Comparison of ENCODE assay signal across 20 cellular contexts in genomic region chr4:176271749-176272148, GRCh38. TPM values are rescaled to one million over a fixed set of nuclear protein-coding genes. Genes with fewer than 3 reads are reported as not detected.
A peak's percentile ranks its signal among the peaks of the same experiment; 100 is the strongest.
DNase-seq lines count a peak whose midpoint lies in the region; ATAC-seq and TF ChIP-seq lines count a peak whose summit lies in the region.
"Had no signal": no experiment of that assay in that cellular context is flagged by ENCODE, and none has a peak within 500 bp of the region (broad histone marks: within the 10 kb centered on the region; RNA-seq: fewer than 3 reads in every experiment).

No MANE protein-coding gene starts in this region.

- H3K4me1 ChIP-seq in RWPE2 (ENCODE audit: insufficient read depth, poor library complexity, severe bottlenecking) (peaks cover 33% of the 10 kb centered on the region), gastrocnemius medialis (peaks cover 19 to 58% of the 10 kb centered on the region in 2 donors)
- H3K4me1 ChIP-seq: Caco-2, left lung had no signal

- H3K36me3 ChIP-seq in RWPE2 (ENCODE audit: low read depth) (no peaks in the 10 kb centered on the region), gastrocnemius medialis (no peaks in the 10 kb centered on the region)
- H3K36me3 ChIP-seq: left lung had no signal

- CTCF ChIA-PET in Calu3 (lab: Charles Lee) = interaction anchor here (1.3 kb wide), 1 partner anchor 30 kb away, joined by 3 read pairs; no protein-coding TSS in a partner anchor

- ATAC-seq in RWPE2 (ENCODE audit: low read depth) = no peak
- ATAC-seq in gastrocnemius medialis = no peak
- ATAC-seq in left ventricle myocardium superior = no peak
- ATAC-seq in HG02623 (IDR thresholded peaks at IDR 0.05; ENCODE audit: unreplicated experiment) = no peak
- ATAC-seq: left lung, right cardiac atrium had no signal

- H3K27me3 ChIP-seq in RWPE2 (ENCODE audit: insufficient read depth, poor library complexity, severe bottlenecking) (no peaks in the 10 kb centered on the region), gastrocnemius medialis (no peaks in the 10 kb centered on the region)
- H3K27me3 ChIP-seq: left lung had no signal

- H3K27me3 Mint-ChIP-seq in Calu3 (ENCODE audit: unreplicated experiment) = no peaks in the 10 kb centered on the region

- H3K27ac ChIP-seq in RWPE2 (ENCODE audit: poor library complexity, severe bottlenecking) (peak overlapping the region; percentile 98), gastrocnemius medialis (peak overlapping the region; percentile 88 to 98 (median 94))
- H3K27ac ChIP-seq: left lung had no signal

- no peak for TF ChIP-seq CTCF in RWPE2 (IDR thresholded peaks at IDR 0.05; ENCODE audit: poor library complexity, severe bottlenecking)
- TF ChIP-seq CTCF in fibroblast of mammary gland (conservative IDR thresholded peaks at IDR 0.05; ENCODE audit: control insufficient read depth, insufficient read depth, low read depth, low read length) = no peak
- TF ChIP-seq CTCF in gastrocnemius medialis (IDR thresholded peaks at IDR 0.05 in 4 of 5, conservative IDR thresholded peaks at IDR 0.05 in 1 of 5) = no peak
- TF ChIP-seq CTCF in Calu3 (IDR thresholded peaks at IDR 0.05; ENCODE audit: unreplicated experiment) = no peak

- H3K9me3 ChIP-seq in RWPE2 (ENCODE audit: severe bottlenecking) (no peaks in the 10 kb centered on the region), gastrocnemius medialis (no peaks in the 10 kb centered on the region)
- H3K9me3 ChIP-seq: Caco-2, left lung had no signal

- no peak overlapping the region for H3K4me3 Mint-ChIP-seq in Calu3 (ENCODE audit: low read depth, unreplicated experiment)
- H3K4me3 Mint-ChIP-seq: activated CD4-positive, alpha-beta T cell treated with anti-CD3 and anti-CD28 coated beads, Interleukin-2, amount 10 ng/mL, durations not matched to agents 24 days and 14 days had no signal

- no TSS peak for BruUV-seq in Calu3 (replicated peaks; lab: Mats Ljungman, UMichigan)

- intact Hi-C loops in gastrocnemius medialis (cut with DNase I; ENCODE audit: low total_unique reads) = loop anchor here (2.0 kb wide), 1 partner anchor 87 kb away; no protein-coding TSS in a partner anchor
- intact Hi-C loops in Calu3 (cut with micrococcal nuclease; ENCODE audit: unreplicated experiment) = loop anchor here (10.0 kb wide), 1 partner anchor 1667 kb away; no protein-coding TSS in a partner anchor
- intact Hi-C loops in left ventricle myocardium superior (cut with micrococcal nuclease) = no loop called here

- H3K4me3 ChIP-seq in RWPE2 (ENCODE audit: severe bottlenecking) (no peak overlapping the region), fibroblast of mammary gland (ENCODE audit: control insufficient read depth, low read depth, low read length) (no peak overlapping the region), gastrocnemius medialis (no peak overlapping the region)
- H3K4me3 ChIP-seq: left lung had no signal

- no peaks in the 10 kb centered on the region for H3K36me3 Mint-ChIP-seq in Calu3 (ENCODE audit: insufficient read depth, unreplicated experiment)

- H3K27ac Mint-ChIP-seq in Calu3 (ENCODE audit: unreplicated experiment) = no peak overlapping the region
- H3K27ac Mint-ChIP-seq: activated CD4-positive, alpha-beta T cell treated with anti-CD3 and anti-CD28 coated beads, Interleukin-2, amount 10 ng/mL, durations not matched to agents 24 days and 14 days had no signal

- no peaks in the 10 kb centered on the region for H3K9me3 Mint-ChIP-seq in Calu3 (ENCODE audit: low read depth, unreplicated experiment)
- H3K9me3 Mint-ChIP-seq: activated CD4-positive, alpha-beta T cell treated with anti-CD3 and anti-CD28 coated beads, Interleukin-2, amount 10 ng/mL, durations not matched to agents 24 days and 14 days had no signal

- TF ChIP-seq POLR2A in gastrocnemius medialis (IDR thresholded peaks at IDR 0.05) = no peak

- in situ Hi-C loops in gastrocnemius medialis (cut with MboI; ENCODE audit: low sequenced_read_pairs in 4 of 4) = no loop called here

- H3K4me1 Mint-ChIP-seq in Calu3 (ENCODE audit: low read depth, unreplicated experiment) = no peaks in the 10 kb centered on the region
- H3K4me1 Mint-ChIP-seq: activated CD4-positive, alpha-beta T cell treated with anti-CD3 and anti-CD28 coated beads, Interleukin-2, amount 10 ng/mL, durations not matched to agents 24 days and 14 days had no signal

- DNase-seq in ELR (ENCODE audit: low read depth) = peak; percentile 45
- no peak for DNase-seq in RWPE2 (ENCODE audit: low spot score)
- peak; percentile 64 for DNase-seq in fibroblast of mammary gland (ENCODE audit: low read depth)
- no peak for DNase-seq in gastrocnemius medialis
- no peak for DNase-seq in Calu3
- no peak for DNase-seq in hippocampal formation (lab: John Stamatoyannopoulos, UW)
- DNase-seq in left ventricle myocardium superior = no peak
- DNase-seq: activated CD4-positive, alpha-beta T cell treated with anti-CD3 and anti-CD28 coated beads, Interleukin-2, amount 10 ng/mL, durations not matched to agents 24 days and 14 days; activated CD8-positive, alpha-beta memory T cell treated with anti-CD3 and anti-CD28 coated beads, Interleukin-2, amount 50 U/mL, for 4 hours; activated effector memory CD4-positive, alpha-beta T cell treated with anti-CD3 and anti-CD28 coated beads, Interleukin-2, amount 50 U/mL, for 16 hours; Caco-2; foreskin melanocyte; H7; left lung; NCI-H2171; NCI-H82; right cardiac atrium; stimulated activated CD4-positive, alpha-beta T cell treated with anti-CD3 and anti-CD28 coated beads, Interleukin-2, amount 100 ng/mL, for 24 hours had no signal

RNA-seq across cellular contexts. Expression of gene ASB5, which starts 2.7 kb away (rescaled TPM):
- 100 to 1,000 TPM in 3 of 4 donors, 10 to 100 TPM in 1; 48.7 to 284 (median 179) TPM for total RNA-seq in gastrocnemius medialis
- total RNA-seq in Calu3 (2022) = not detected in 2 replicates
- 3.1 TPM for total RNA-seq in left ventricle myocardium superior
- total RNA-seq: activated CD4-positive, alpha-beta T cell treated with anti-CD3 and anti-CD28 coated beads, Interleukin-2, amount 10 ng/mL, durations not matched to agents 24 days and 14 days; Caco-2; G401; left lung had no signal

RNA-seq across cellular contexts. Expression of gene SPCS3, which starts 48.0 kb away (rescaled TPM):
- total RNA-seq in gastrocnemius medialis = 10 to 100 TPM; 25.7 to 37.7 (median 34.7) TPM
- total RNA-seq in Calu3 (2022) = 82.8 and 94.6 TPM in 2 replicates
- total RNA-seq in left ventricle myocardium superior = 81.0 TPM

Comparison
In these comparisons a context has a peak if more than half of its experiments do, and no peak if none do; other contexts are left out.
1. DNase-seq: peak in ELR (single experiment) and fibroblast of mammary gland (single experiment); none in RWPE2 (single experiment), gastrocnemius medialis (0 of 2), Calu3 (single experiment), hippocampal formation (0 of 2) and left ventricle myocardium superior (single experiment).
2. RNA of gene ASB5, which starts 2.7 kb away (total RNA-seq): 48.7 to 284 TPM in gastrocnemius medialis; 3.1 TPM in left ventricle myocardium superior (single experiment) and not detected in Calu3; every median in the first group is over 10 times any median in the second.